1 cellular context compared by ENCODE assay signal in the genomic region with DNA sequence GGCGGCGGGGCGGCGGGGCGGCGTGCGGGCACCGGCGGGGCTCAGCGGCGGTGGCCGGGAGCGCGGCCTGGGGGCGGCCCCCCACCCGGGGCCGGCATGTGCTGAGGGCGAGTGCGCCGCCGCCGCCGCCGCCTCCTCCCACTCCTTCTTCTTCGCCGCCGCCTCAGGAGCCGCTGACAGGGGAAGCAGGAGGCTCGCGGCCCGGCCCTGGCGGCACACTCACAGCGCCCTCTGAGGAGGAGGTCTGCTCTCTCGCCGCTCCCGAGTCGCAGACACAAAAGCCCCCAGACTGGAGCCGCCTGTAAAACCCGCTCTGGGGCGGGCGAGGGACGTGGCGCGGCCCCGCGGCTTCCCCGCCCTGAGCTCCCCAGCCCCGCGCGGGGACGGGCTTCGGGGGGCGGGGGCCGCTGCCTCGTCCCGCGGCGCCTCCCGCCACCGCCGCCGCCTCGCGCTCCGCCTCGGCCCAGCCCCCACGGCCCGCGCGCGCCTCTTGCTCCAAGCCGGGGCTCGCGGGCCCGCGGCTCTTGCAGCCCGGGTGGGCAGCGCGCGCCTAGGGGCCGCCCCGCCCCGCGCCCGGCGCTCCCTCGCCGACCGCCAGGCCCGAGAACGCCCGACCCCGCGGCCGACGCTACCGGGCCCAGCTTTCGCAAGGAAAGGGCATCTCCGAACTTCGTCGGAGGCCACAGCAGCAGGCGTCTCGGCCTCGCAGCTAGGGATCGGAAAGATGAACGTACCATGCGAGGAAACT.
TF ChIP-seq lines count a peak whose summit lies in the region.

A gene with protein sequence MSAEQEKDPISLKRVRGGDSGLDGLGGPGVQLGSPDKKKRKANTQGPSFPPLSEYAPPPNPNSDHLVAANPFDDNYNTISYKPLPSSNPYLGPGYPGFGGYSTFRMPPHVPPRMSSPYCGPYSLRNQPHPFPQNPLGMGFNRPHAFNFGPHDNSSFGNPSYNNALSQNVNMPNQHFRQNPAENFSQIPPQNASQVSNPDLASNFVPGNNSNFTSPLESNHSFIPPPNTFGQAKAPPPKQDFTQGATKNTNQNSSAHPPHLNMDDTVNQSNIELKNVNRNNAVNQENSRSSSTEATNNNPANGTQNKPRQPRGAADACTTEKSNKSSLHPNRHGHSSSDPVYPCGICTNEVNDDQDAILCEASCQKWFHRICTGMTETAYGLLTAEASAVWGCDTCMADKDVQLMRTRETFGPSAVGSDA (minus strand): TSS at position 276 of the 748 bp plus-strand sequence. CDS start 462 bp downstream, outside the sequence.

TF ChIP-seq in IMR-90, 13 proteins besides CTCF, POLR2A, EP300 and RAD21 (continued from another document):
- TF ChIP-seq, protein P1, sequence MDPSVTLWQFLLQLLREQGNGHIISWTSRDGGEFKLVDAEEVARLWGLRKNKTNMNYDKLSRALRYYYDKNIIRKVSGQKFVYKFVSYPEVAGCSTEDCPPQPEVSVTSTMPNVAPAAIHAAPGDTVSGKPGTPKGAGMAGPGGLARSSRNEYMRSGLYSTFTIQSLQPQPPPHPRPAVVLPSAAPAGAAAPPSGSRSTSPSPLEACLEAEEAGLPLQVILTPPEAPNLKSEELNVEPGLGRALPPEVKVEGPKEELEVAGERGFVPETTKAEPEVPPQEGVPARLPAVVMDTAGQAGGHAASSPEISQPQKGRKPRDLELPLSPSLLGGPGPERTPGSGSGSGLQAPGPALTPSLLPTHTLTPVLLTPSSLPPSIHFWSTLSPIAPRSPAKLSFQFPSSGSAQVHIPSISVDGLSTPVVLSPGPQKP (IDR thresholded peaks at IDR 0.05; ENCODE audit: borderline replicate concordance, low read depth, low read length): no peak
- TF ChIP-seq MAZ (IDR thresholded peaks at IDR 0.05; ENCODE audit: borderline replicate concordance, low read depth, low read length) (peak; percentile 67; the same call in 1 of the 2 replicates), RCOR1 (IDR thresholded peaks at IDR 0.05; ENCODE audit: insufficient replicate concordance, low read length) (no peak), MAFK (IDR thresholded peaks at IDR 0.05; ENCODE audit: low read depth, low read length) (no peak), SMC3 (IDR thresholded peaks at IDR 0.05; ENCODE audit: low read depth, low read length) (no peak), RFX5 (IDR thresholded peaks at IDR 0.05; ENCODE audit: low read depth, low read length) (no peak)
